15 cellular contexts compared by ENCODE assay signal in genomic region chr2:109184368-109184767, GRCh38. TPM values are rescaled to one million over a fixed set of nuclear protein-coding genes. Genes with fewer than 3 reads are reported as not detected.
DNase-seq lines count a peak whose midpoint lies in the region; ATAC-seq and TF ChIP-seq lines count a peak whose summit lies in the region.
"Had no signal": no experiment of that assay in that cellular context is flagged by ENCODE, and none has a peak within 500 bp of the region (broad histone marks: within the 10 kb centered on the region; RNA-seq: fewer than 3 reads in every experiment).

No MANE protein-coding gene starts in this region.

- H2AFZ ChIP-seq in ACC112 (ENCODE audit: low read length, unreplicated experiment): no peak overlapping the region

- WGBS in gastroesophageal sphincter (ENCODE audit: low coverage in 1 of 2), 2 donors: no CpG with 5 or more reads among the region's 3 CpGs

- ATAC-seq in RWPE2 (ENCODE audit: low read depth): no peak
- ATAC-seq in gastroesophageal sphincter: no peak
- ATAC-seq in GM19397 (IDR thresholded peaks at IDR 0.05; ENCODE audit: unreplicated experiment): no peak
- ATAC-seq: A549, Panc1 had no signal

- peak overlapping the region; percentile 96 for H3K27ac ChIP-seq in ACC112 (ENCODE audit: low read depth, low read length)
- H3K27ac ChIP-seq in RWPE2 (ENCODE audit: poor library complexity, severe bottlenecking): peak overlapping the region; percentile 62
- H3K27ac ChIP-seq in gastroesophageal sphincter: peak overlapping the region; percentile 82 to 95 (median 90)
- no peak overlapping the region for H3K27ac ChIP-seq in SJCRH30
- H3K27ac ChIP-seq: A549 had no signal

- no peak overlapping the region for H3K4me2 ChIP-seq in skeletal muscle satellite cell (ENCODE audit: low read length)
- H3K4me2 ChIP-seq: A549 had no signal

- no peak for TF ChIP-seq POLR2A in gastroesophageal sphincter (IDR thresholded peaks at IDR 0.05)

- H3K27me3 ChIP-seq in ACC112 (ENCODE audit: insufficient read depth, low read length): no peaks in the 10 kb centered on the region
- H3K27me3 ChIP-seq in RWPE2 (ENCODE audit: insufficient read depth, poor library complexity, severe bottlenecking): no peaks in the 10 kb centered on the region
- no peaks in the 10 kb centered on the region for H3K27me3 ChIP-seq in gastroesophageal sphincter
- H3K27me3 ChIP-seq in skeletal muscle satellite cell (ENCODE audit: control insufficient read depth, insufficient read depth, low read length): no peaks in the 10 kb centered on the region
- H3K27me3 ChIP-seq in SJCRH30: no peaks in the 10 kb centered on the region

- TF ChIP-seq CTCF in RWPE2 (IDR thresholded peaks at IDR 0.05; ENCODE audit: poor library complexity, severe bottlenecking) (no peak), gastroesophageal sphincter (IDR thresholded peaks at IDR 0.05) (no peak)

- H3K4me3 ChIP-seq in ACC112 (ENCODE audit: low read depth, low read length) (no peak overlapping the region), RWPE2 (ENCODE audit: severe bottlenecking) (no peak overlapping the region), gastroesophageal sphincter (no peak overlapping the region), skeletal muscle satellite cell (ENCODE audit: low read length) (no peak overlapping the region), SJCRH30 (no peak overlapping the region)
- H3K4me3 ChIP-seq: A549 had no signal

- DNase-seq in RWPE2 (ENCODE audit: low spot score) (no peak), NCI-H526 treated with DMSO at 0.1 percent for 48 hours (lab: John Stamatoyannopoulos, UW) (no peak), SJCRH30 (no peak), OCI-M1 (lab: John Stamatoyannopoulos, UW) (no peak)
- DNase-seq: CD4-positive, alpha-beta T cell; NCI-H1092; NCI-H2081 treated with DMSO at 0.1 percent for 48 hours; NCI-H510A; SHP77 treated with DMSO at 0.1 percent for 48 hours had no signal

- H3K4me1 ChIP-seq in ACC112 (ENCODE audit: control insufficient read depth, insufficient read depth, low read length, unreplicated experiment) (peaks cover 45% of the 10 kb centered on the region), RWPE2 (ENCODE audit: insufficient read depth, poor library complexity, severe bottlenecking) (peaks cover 13% of the 10 kb centered on the region), gastroesophageal sphincter (peaks cover 12 to 30% (median 20%) of the 10 kb centered on the region in 3 donors), skeletal muscle satellite cell (ENCODE audit: control insufficient read depth, insufficient read depth, low read length) (peaks cover 36% of the 10 kb centered on the region), SJCRH30 (no peaks in the 10 kb centered on the region)

- H3K9me3 ChIP-seq in RWPE2 (ENCODE audit: severe bottlenecking) (no peaks in the 10 kb centered on the region), gastroesophageal sphincter (no peaks in the 10 kb centered on the region), skeletal muscle satellite cell (replicated peaks; ENCODE audit: low read length) (no peaks in the 10 kb centered on the region), SJCRH30 (replicated peaks) (no peaks in the 10 kb centered on the region)

- H3K36me3 ChIP-seq in ACC112 (ENCODE audit: insufficient read depth, low read length) (peaks cover 8% of the 10 kb centered on the region; the same call in 1 of the 2 replicates), RWPE2 (ENCODE audit: low read depth) (peaks cover 5% of the 10 kb centered on the region; the same call in 1 of the 2 replicates), gastroesophageal sphincter (no peaks in the 10 kb centered on the region), skeletal muscle satellite cell (ENCODE audit: insufficient read depth, low read length) (no peaks in the 10 kb centered on the region), SJCRH30 (no peaks in the 10 kb centered on the region)

- peak overlapping the region; percentile 74 for H3K9ac ChIP-seq in skeletal muscle satellite cell (ENCODE audit: low read depth, low read length)

- peaks cover 71% of the 10 kb centered on the region for H3K79me2 ChIP-seq in ACC112 (ENCODE audit: control insufficient read depth, insufficient read depth, low read length, unreplicated experiment)

- TF ChIP-seq EP300 in gastroesophageal sphincter (IDR thresholded peaks at IDR 0.05): no peak

RNA-seq across cellular contexts. Expression of gene SH3RF3, which starts 55.4 kb away (rescaled TPM):
- total RNA-seq in gastroesophageal sphincter: 10 to 100 TPM; 10.1 to 15.8 (median 13.2) TPM
- 4.6 and 6.3 TPM in 2 replicates for total RNA-seq in skeletal muscle satellite cell (2012; rRNA removed)
- 0.28 and 0.30 TPM in 2 replicates for total RNA-seq in SJCRH30 (2014; rRNA removed; shearing (Covaris generic))
